In genomic region chr5:131615953-131616352, GRCh38 we compare ENCODE assay signal across 19 cellular contexts.
"Had no signal": no experiment of that assay in that cellular context is flagged by ENCODE, and none has a peak within 500 bp of the region (broad histone marks: within the 10 kb centered on the region; RNA-seq: fewer than 3 reads in every experiment).

No MANE protein-coding gene starts in this region.

- DNase-seq: activated CD4-positive, alpha-beta memory T cell treated with anti-CD3 and anti-CD28 coated beads, Interleukin-2, amount 10 ng/mL, durations not matched to agents 7 days and 5 days; activated CD4-positive, alpha-beta T cell treated with anti-CD3 and anti-CD28 coated beads for 36 hours; activated CD8-positive, alpha-beta memory T cell treated with anti-CD3 and anti-CD28 coated beads, Interleukin-2, amount 10 ng/mL, durations not matched to agents 7 days and 5 days; activated naive CD4-positive, alpha-beta T cell treated with anti-CD3 and anti-CD28 coated beads, Interleukin-2, amount 10 ng/mL, durations not matched to agents 7 days and 5 days; activated T-cell treated with anti-CD3 and anti-CD28 coated beads, Interleukin-2, amount 50 U/mL, for 1 hour; aorta; stimulated activated CD4-positive, alpha-beta T cell treated with anti-CD3 and anti-CD28 coated beads, Interleukin-12 subunit alpha, Interleukin-12 subunit beta, amount 100 ng/mL, for 4 hours; stimulated activated CD4-positive, alpha-beta T cell treated with anti-CD3 and anti-CD28 coated beads, Interleukin-1b, Interleukin-23, amount 100 ng/mL, for 48 hours; stimulated activated CD8-positive, alpha-beta memory T cell treated with anti-CD3 and anti-CD28 coated beads, Interleukin-4, amount 100 ng/mL, for 48 hours; T-helper 2 cell; transverse colon; uterus had no signal

- H3K27ac Mint-ChIP-seq: activated CD4-positive, alpha-beta memory T cell treated with anti-CD3 and anti-CD28 coated beads, Interleukin-2, amount 10 ng/mL, durations not matched to agents 7 days and 5 days; activated CD4-positive, alpha-beta T cell treated with anti-CD3 and anti-CD28 coated beads for 36 hours; activated CD8-positive, alpha-beta memory T cell treated with anti-CD3 and anti-CD28 coated beads, Interleukin-2, amount 10 ng/mL, durations not matched to agents 7 days and 5 days; activated naive CD4-positive, alpha-beta T cell treated with anti-CD3 and anti-CD28 coated beads, Interleukin-2, amount 10 ng/mL, durations not matched to agents 7 days and 5 days; stimulated activated naive CD8-positive, alpha-beta T cell treated with anti-CD3 and anti-CD28 coated beads, Interleukin-15, Interleukin-2, amounts not matched to agents 100 ng/mL and 50 ng/mL, for 24 hours had no signal

- H3K27me3 ChIP-seq: right atrium auricular region, suprapubic skin, transverse colon, uterus had no signal

- H3K36me3 Mint-ChIP-seq: WTC11 had no signal

- H3K27me3 Mint-ChIP-seq: activated CD4-positive, alpha-beta memory T cell treated with anti-CD3 and anti-CD28 coated beads, Interleukin-2, amount 10 ng/mL, durations not matched to agents 7 days and 5 days; activated CD4-positive, alpha-beta T cell treated with anti-CD3 and anti-CD28 coated beads for 36 hours; activated CD8-positive, alpha-beta memory T cell treated with anti-CD3 and anti-CD28 coated beads, Interleukin-2, amount 10 ng/mL, durations not matched to agents 7 days and 5 days; activated naive CD4-positive, alpha-beta T cell treated with anti-CD3 and anti-CD28 coated beads, Interleukin-2, amount 10 ng/mL, durations not matched to agents 7 days and 5 days; stimulated activated naive CD8-positive, alpha-beta T cell treated with anti-CD3 and anti-CD28 coated beads, Interleukin-15, Interleukin-2, amounts not matched to agents 100 ng/mL and 50 ng/mL, for 24 hours had no signal

- H3K4me3 Mint-ChIP-seq: activated CD4-positive, alpha-beta memory T cell treated with anti-CD3 and anti-CD28 coated beads, Interleukin-2, amount 10 ng/mL, durations not matched to agents 7 days and 5 days; activated CD4-positive, alpha-beta T cell treated with anti-CD3 and anti-CD28 coated beads for 36 hours; activated CD8-positive, alpha-beta memory T cell treated with anti-CD3 and anti-CD28 coated beads, Interleukin-2, amount 10 ng/mL, durations not matched to agents 7 days and 5 days; activated naive CD4-positive, alpha-beta T cell treated with anti-CD3 and anti-CD28 coated beads, Interleukin-2, amount 10 ng/mL, durations not matched to agents 7 days and 5 days; neural crest cell; stimulated activated naive CD8-positive, alpha-beta T cell treated with anti-CD3 and anti-CD28 coated beads, Interleukin-15, Interleukin-2, amounts not matched to agents 100 ng/mL and 50 ng/mL, for 24 hours; WTC11 had no signal

- H3K9me3 ChIP-seq: prostate gland, right atrium auricular region, suprapubic skin, transverse colon, uterus had no signal

- H3K4me1 ChIP-seq: prostate gland, suprapubic skin, uterus had no signal

- H3K4me3 ChIP-seq: coronary artery, prostate gland, right atrium auricular region, suprapubic skin, transverse colon, uterus had no signal

- H3K9me3 Mint-ChIP-seq: neural crest cell; stimulated activated naive CD8-positive, alpha-beta T cell treated with anti-CD3 and anti-CD28 coated beads, Interleukin-15, Interleukin-2, amounts not matched to agents 100 ng/mL and 50 ng/mL, for 24 hours; WTC11 had no signal

- H3K36me3 ChIP-seq: prostate gland, right atrium auricular region, suprapubic skin, transverse colon, uterus had no signal

- ATAC-seq: activated CD4-positive, alpha-beta T cell treated with anti-CD3 and anti-CD28 coated beads for 36 hours; activated CD8-positive, alpha-beta memory T cell treated with anti-CD3 and anti-CD28 coated beads, Interleukin-2, amount 10 ng/mL, durations not matched to agents 7 days and 5 days; WTC11 had no signal
